12 cellular contexts compared by ENCODE assay signal in the genomic region with DNA sequence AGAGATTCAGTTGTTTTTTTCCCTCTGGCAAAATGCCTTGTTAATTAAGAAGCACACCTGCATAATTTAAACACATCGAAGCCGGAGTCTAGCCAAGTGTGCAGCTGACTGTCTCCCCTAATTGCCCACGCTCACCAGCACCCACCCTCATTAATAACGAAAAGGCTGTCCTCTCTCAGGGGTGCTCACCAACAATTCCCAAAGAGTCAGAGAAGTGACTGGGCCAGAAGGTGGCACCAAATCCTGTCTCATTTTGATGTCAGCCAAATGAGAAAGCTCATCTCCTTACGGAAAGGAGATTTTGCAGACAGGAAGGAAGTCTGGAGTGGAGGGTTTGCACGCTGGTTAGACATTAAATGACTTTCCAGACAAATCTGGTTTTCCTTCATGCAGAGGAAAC.
A peak's percentile ranks its signal among the peaks of the same experiment; 100 is the strongest.
DNase-seq lines count a peak whose midpoint lies in the region; ATAC-seq and TF ChIP-seq lines count a peak whose summit lies in the region.
"Had no signal": no experiment of that assay in that cellular context is flagged by ENCODE, and none has a peak within 500 bp of the region (broad histone marks: within the 10 kb centered on the region; RNA-seq: fewer than 3 reads in every experiment).

No MANE protein-coding gene starts in this region.

- TF ChIP-seq POLR2A in right lobe of liver (IDR thresholded peaks at IDR 0.05) = no peak
- TF ChIP-seq POLR2A in Peyer's patch (IDR thresholded peaks at IDR 0.05) = no peak

- H3K27ac ChIP-seq in right lobe of liver = no peak overlapping the region
- H3K27ac ChIP-seq in Peyer's patch = no peak overlapping the region

- DNase-seq in G401 (ENCODE audit: low spot score) = peak; percentile 2
- peak; percentile 43 for DNase-seq in NCI-H1436 (lab: John Stamatoyannopoulos, UW)
- DNase-seq in adipocyte (ENCODE audit: low read depth) = peak; percentile 6
- no peak for DNase-seq in right lobe of liver
- no peak for DNase-seq in T1000 (lab: John Stamatoyannopoulos, UW)
- no peak for DNase-seq in Peyer's patch
- DNase-seq: activated CD4-positive, alpha-beta memory T cell treated with anti-CD3 and anti-CD28 coated beads for 36 hours; activated naive CD8-positive, alpha-beta T cell treated with anti-CD3 and anti-CD28 coated beads, Interleukin-2, amount 50 U/mL, for 24 hours; DMS79 treated with DMSO at 0.1 percent for 48 hours; right cardiac atrium had no signal

- H3K4me3 ChIP-seq in adipocyte (ENCODE audit: low read length) = no peak overlapping the region
- H3K4me3 ChIP-seq in right lobe of liver = no peak overlapping the region
- no peak overlapping the region for H3K4me3 ChIP-seq in Peyer's patch

- in situ Hi-C loops in G401 (cut with HindIII; ENCODE audit: low sequenced_read_pairs) = no loop called here

- TF ChIP-seq CTCF in right lobe of liver (IDR thresholded peaks at IDR 0.05) (peak; percentile 11 to 30 (median 21)), Peyer's patch (IDR thresholded peaks at IDR 0.05) (no peak)

- intact Hi-C loops in right lobe of liver (cut with DNase I) = no loop called here

- H3K27me3 ChIP-seq in adipocyte (replicated peaks; ENCODE audit: control insufficient read depth, insufficient read depth, low read length) = no peaks in the 10 kb centered on the region
- no peaks in the 10 kb centered on the region for H3K27me3 ChIP-seq in right lobe of liver
- H3K27me3 ChIP-seq in Peyer's patch = no peaks in the 10 kb centered on the region

- no peak overlapping the region for H3K9ac ChIP-seq in adipocyte (ENCODE audit: low read length)

- WGBS in right lobe of liver (ENCODE audit: insufficient coverage, low coverage, low lambda C conversion rate, missing lambda C conversion rate) = 19% methylated on average over 6 of the region's 6 CpGs

- H3K4me1 ChIP-seq in adipocyte (ENCODE audit: control insufficient read depth, insufficient read depth, low read length) (no peaks in the 10 kb centered on the region), right lobe of liver (no peaks in the 10 kb centered on the region), Peyer's patch (no peaks in the 10 kb centered on the region)

- peak in 1 of 4 donors; percentile 28 for ATAC-seq in right lobe of liver
- ATAC-seq in HG02981 (IDR thresholded peaks at IDR 0.05; ENCODE audit: unreplicated experiment) = no peak
- no peak for ATAC-seq in HG02642 (IDR thresholded peaks at IDR 0.05; ENCODE audit: poor library complexity, unreplicated experiment)
- ATAC-seq: activated naive CD8-positive, alpha-beta T cell treated with anti-CD3 and anti-CD28 coated beads, Interleukin-2, amount 50 U/mL, for 24 hours; right cardiac atrium had no signal

- H3K36me3 ChIP-seq in adipocyte (ENCODE audit: control insufficient read depth, insufficient read depth, low read length, severe bottlenecking) (no peaks in the 10 kb centered on the region), right lobe of liver (no peaks in the 10 kb centered on the region), Peyer's patch (no peaks in the 10 kb centered on the region)

- H3K9me3 ChIP-seq in adipocyte (ENCODE audit: control insufficient read depth, low read length) (no peaks in the 10 kb centered on the region), right lobe of liver (no peaks in the 10 kb centered on the region), Peyer's patch (no peaks in the 10 kb centered on the region)

Comparison
In these comparisons a context has a peak if more than half of its experiments do, and no peak if none do; other contexts are left out.
1. DNase-seq: peak in G401 (single experiment), NCI-H1436 (single experiment) and adipocyte (single experiment); none in right lobe of liver (0 of 3), T1000 (single experiment) and Peyer's patch (0 of 3).
2. CTCF ChIP-seq: peak in right lobe of liver (4 of 4); none in Peyer's patch (0 of 6).